8 cellular contexts compared by ENCODE assay signal in genomic region chr13:19781526-19781925, GRCh38. TPM values are rescaled to one million over a fixed set of nuclear protein-coding genes. Genes with fewer than 3 reads are reported as not detected.
DNase-seq lines count a peak whose midpoint lies in the region; ATAC-seq, FAIRE-seq and TF ChIP-seq lines count a peak whose summit lies in the region.

No MANE protein-coding gene starts in this region.

- H3K9ac ChIP-seq in keratinocyte (ENCODE audit: control insufficient read depth, extremely low read depth, insufficient read depth, low read length) (peak overlapping the region; percentile 83), subcutaneous abdominal adipose tissue (ENCODE audit: low read length in 5 of 5) (peak overlapping the region; percentile 52 to 96 (median 94))

- no peaks in the 10 kb centered on the region for H4K20me1 ChIP-seq in keratinocyte (ENCODE audit: control insufficient read depth, extremely low read depth, insufficient read depth, low read length)

- H3K4me2 ChIP-seq in keratinocyte (ENCODE audit: control insufficient read depth, extremely low read depth, insufficient read depth, low read depth, low read length), result peak overlapping the region; percentile 77

- TF ChIP-seq CTCF in keratinocyte (optimal IDR thresholded peaks at IDR 0.05 in 1 of 3, IDR thresholded peaks at IDR 0.05 in 1 of 3, conservative IDR thresholded peaks at IDR 0.05 in 1 of 3; ENCODE audit: extremely low read depth in 1 of 3, insufficient read depth in 2 of 3, low read length in 3 of 3), result no peak

- H2AFZ ChIP-seq in keratinocyte (ENCODE audit: control insufficient read depth, low read length), result peak overlapping the region; percentile 88

- H3K4me3 ChIP-seq in keratinocyte (ENCODE audit: control insufficient read depth in 2 of 3, extremely low read depth in 1 of 3, insufficient read depth in 2 of 3, low read depth in 1 of 3, low read length in 3 of 3), result peak overlapping the region; percentile 64 to 99 (median 90)
- H3K4me3 ChIP-seq in subcutaneous abdominal adipose tissue (ENCODE audit: low read depth in 1 of 5, low read length in 5 of 5), result peak overlapping the region; percentile 95 to 99 (median 98)

- H3K4me3 Mint-ChIP-seq in T-helper 1 cell treated with Interleukin-12 subunit alpha and Interleukin-12 subunit beta and Interleukin-4 antibody, amounts not matched to agents 30 μg/mL and 1 μg/mL, for 36 hours, result peak overlapping the region; percentile 95
- H3K4me3 Mint-ChIP-seq in activated T-helper 2 cell treated with anti-CD3 and anti-CD28 coated beads, Interferon-gamma antibody, Interleukin-2, Interleukin-4, amounts not matched to agents 10 μg/mL and 5 μg/mL and 100 μg/mL, durations not matched to agents 14 hours and 24 hours and 36 hours (ENCODE audit: low read depth), result peak overlapping the region; percentile 93

- H3K36me3 ChIP-seq in keratinocyte (ENCODE audit: control insufficient read depth in 2 of 2, extremely low read depth in 1 of 2, insufficient read depth in 2 of 2, low read length in 2 of 2) (no peaks in the 10 kb centered on the region), subcutaneous abdominal adipose tissue (ENCODE audit: control insufficient read depth in 5 of 5, insufficient read depth in 5 of 5, low read length in 5 of 5) (no peaks in the 10 kb centered on the region)

- intact Hi-C loops in activated T-helper 2 cell treated with anti-CD3 and anti-CD28 coated beads, Interferon-gamma antibody, Interleukin-2, Interleukin-4, amounts not matched to agents 10 μg/mL and 5 μg/mL and 100 μg/mL, durations not matched to agents 14 hours and 24 hours and 36 hours (cut with micrococcal nuclease), result no loop called here

- dilution Hi-C loops in keratinocyte (cut with MboI; ENCODE audit: extremely low pct_ligation_motif_present, low sequenced_read_pairs), result no loop called here

- H3K27me3 Mint-ChIP-seq in T-helper 1 cell treated with Interleukin-12 subunit alpha and Interleukin-12 subunit beta and Interleukin-4 antibody, amounts not matched to agents 30 μg/mL and 1 μg/mL, for 36 hours (ENCODE audit: low read depth), result peaks cover 3% of the 10 kb centered on the region
- peaks cover 1% of the 10 kb centered on the region for H3K27me3 Mint-ChIP-seq in activated T-helper 2 cell treated with anti-CD3 and anti-CD28 coated beads, Interferon-gamma antibody, Interleukin-2, Interleukin-4, amounts not matched to agents 10 μg/mL and 5 μg/mL and 100 μg/mL, durations not matched to agents 14 hours and 24 hours and 36 hours (ENCODE audit: low read depth)

- FAIRE-seq in keratinocyte (lab: Jason Lieb, UNC), result no peak

- ATAC-seq in GM19395 (IDR thresholded peaks at IDR 0.05; ENCODE audit: unreplicated experiment) (no peak), HG02885 (IDR thresholded peaks at IDR 0.05; ENCODE audit: poor library complexity, unreplicated experiment) (no peak)

- H3K79me2 ChIP-seq in keratinocyte (ENCODE audit: control insufficient read depth, insufficient read depth, low read length), result peaks cover 35% of the 10 kb centered on the region

- H3K9me3 Mint-ChIP-seq in T-helper 1 cell treated with Interleukin-12 subunit alpha and Interleukin-12 subunit beta and Interleukin-4 antibody, amounts not matched to agents 30 μg/mL and 1 μg/mL, for 36 hours, result no peaks in the 10 kb centered on the region
- peaks cover 4% of the 10 kb centered on the region for H3K9me3 Mint-ChIP-seq in activated T-helper 2 cell treated with anti-CD3 and anti-CD28 coated beads, Interferon-gamma antibody, Interleukin-2, Interleukin-4, amounts not matched to agents 10 μg/mL and 5 μg/mL and 100 μg/mL, durations not matched to agents 14 hours and 24 hours and 36 hours

- peaks cover 5% of the 10 kb centered on the region for H3K4me1 Mint-ChIP-seq in T-helper 1 cell treated with Interleukin-12 subunit alpha and Interleukin-12 subunit beta and Interleukin-4 antibody, amounts not matched to agents 30 μg/mL and 1 μg/mL, for 36 hours (ENCODE audit: low read depth)
- H3K4me1 Mint-ChIP-seq in activated T-helper 2 cell treated with anti-CD3 and anti-CD28 coated beads, Interferon-gamma antibody, Interleukin-2, Interleukin-4, amounts not matched to agents 10 μg/mL and 5 μg/mL and 100 μg/mL, durations not matched to agents 14 hours and 24 hours and 36 hours (ENCODE audit: low read depth), result peaks cover 2% of the 10 kb centered on the region

- peak overlapping the region; percentile 79 for H3K27ac Mint-ChIP-seq in T-helper 1 cell treated with Interleukin-12 subunit alpha and Interleukin-12 subunit beta and Interleukin-4 antibody, amounts not matched to agents 30 μg/mL and 1 μg/mL, for 36 hours
- peak overlapping the region; percentile 63 for H3K27ac Mint-ChIP-seq in activated T-helper 2 cell treated with anti-CD3 and anti-CD28 coated beads, Interferon-gamma antibody, Interleukin-2, Interleukin-4, amounts not matched to agents 10 μg/mL and 5 μg/mL and 100 μg/mL, durations not matched to agents 14 hours and 24 hours and 36 hours

- H3K27me3 ChIP-seq in keratinocyte (ENCODE audit: control insufficient read depth, extremely low read depth, insufficient read depth, low read length) (no peaks in the 10 kb centered on the region), subcutaneous abdominal adipose tissue (ENCODE audit: control insufficient read depth in 5 of 5, insufficient read depth in 4 of 5, low read length in 5 of 5) (no peaks in the 10 kb centered on the region)

- H3K4me1 ChIP-seq in keratinocyte (ENCODE audit: control insufficient read depth, extremely low read depth, insufficient read depth, low read length) (peaks cover 3% of the 10 kb centered on the region), subcutaneous abdominal adipose tissue (ENCODE audit: control insufficient read depth in 5 of 5, insufficient read depth in 5 of 5, low read length in 5 of 5) (peaks cover 0 to 16% (median 13%) of the 10 kb centered on the region in 5 donors)

- peaks cover 16% of the 10 kb centered on the region for H3K36me3 Mint-ChIP-seq in T-helper 1 cell treated with Interleukin-12 subunit alpha and Interleukin-12 subunit beta and Interleukin-4 antibody, amounts not matched to agents 30 μg/mL and 1 μg/mL, for 36 hours (ENCODE audit: low read depth)
- H3K36me3 Mint-ChIP-seq in activated T-helper 2 cell treated with anti-CD3 and anti-CD28 coated beads, Interferon-gamma antibody, Interleukin-2, Interleukin-4, amounts not matched to agents 10 μg/mL and 5 μg/mL and 100 μg/mL, durations not matched to agents 14 hours and 24 hours and 36 hours (ENCODE audit: low read depth), result peaks cover 13% of the 10 kb centered on the region

- DNase-seq in T-helper 1 cell (no peak), keratinocyte (ENCODE audit: low read depth, low spot score) (no peak), iPS-NIHi11 (ENCODE audit: low spot score) (no peak)
- no peak for DNase-seq in activated T-helper 2 cell treated with anti-CD3 and anti-CD28 coated beads, Interferon-gamma antibody, Interleukin-2, Interleukin-4, amounts not matched to agents 10 μg/mL and 5 μg/mL and 100 μg/mL, durations not matched to agents 14 hours and 24 hours and 36 hours (ENCODE audit: low spot score)

- peak overlapping the region; percentile 77 for H3K27ac ChIP-seq in keratinocyte (ENCODE audit: control insufficient read depth, insufficient read depth, low read length)
- H3K27ac ChIP-seq in subcutaneous abdominal adipose tissue (ENCODE audit: low read depth, low read length), result peak overlapping the region; percentile 94

- H3K9me3 ChIP-seq in keratinocyte (ENCODE audit: control insufficient read depth, low read depth, low read length) (no peaks in the 10 kb centered on the region), subcutaneous abdominal adipose tissue (ENCODE audit: control insufficient read depth in 5 of 5, low read length in 5 of 5) (no peaks in the 10 kb centered on the region)

- H3K9me1 ChIP-seq in keratinocyte (ENCODE audit: control insufficient read depth, extremely low read depth, insufficient read depth, low read length), result no peaks in the 10 kb centered on the region

RNA-seq across cellular contexts. Expression of gene PSPC1, which starts 1.2 kb away (rescaled TPM):
- total RNA-seq in activated T-helper 2 cell treated with anti-CD3 and anti-CD28 coated beads, Interferon-gamma antibody, Interleukin-2, Interleukin-4, amounts not matched to agents 10 μg/mL and 5 μg/mL and 100 μg/mL, durations not matched to agents 14 hours and 24 hours and 36 hours, result 68.8 and 69.0 TPM in 2 replicates
- 26.3 to 38.0 TPM (median 37.5 TPM) in 3 replicates for polyA plus RNA-seq in keratinocyte
- polyA plus RNA-seq in keratinocyte (2011; ENCODE audit: low read depth), result 82.9 TPM
- polyA plus RNA-seq in keratinocyte (2011; cell fraction: cytosol; rRNA removed), result 19.3 and 20.7 TPM in 2 replicates
- 37.0 and 44.3 TPM in 2 replicates for polyA plus RNA-seq in keratinocyte (2011; cell fraction: nucleus; rRNA removed)
- 28.6 and 35.1 TPM in 2 replicates for polyA plus RNA-seq in keratinocyte (2012; ENCODE audit: low replicate concordance)
- polyA minus RNA-seq in keratinocyte, result 18.0 to 37.9 TPM (median 33.5 TPM) in 3 replicates
- polyA minus RNA-seq in keratinocyte (2011; cell fraction: cytosol; rRNA and poly(A)+ RNA removed), result 12.5 TPM
- 45.3 and 58.8 TPM in 2 replicates for polyA minus RNA-seq in keratinocyte (2011; cell fraction: nucleus; rRNA and poly(A)+ RNA removed)
